26 cellular contexts compared by ENCODE assay signal in the genomic region with DNA sequence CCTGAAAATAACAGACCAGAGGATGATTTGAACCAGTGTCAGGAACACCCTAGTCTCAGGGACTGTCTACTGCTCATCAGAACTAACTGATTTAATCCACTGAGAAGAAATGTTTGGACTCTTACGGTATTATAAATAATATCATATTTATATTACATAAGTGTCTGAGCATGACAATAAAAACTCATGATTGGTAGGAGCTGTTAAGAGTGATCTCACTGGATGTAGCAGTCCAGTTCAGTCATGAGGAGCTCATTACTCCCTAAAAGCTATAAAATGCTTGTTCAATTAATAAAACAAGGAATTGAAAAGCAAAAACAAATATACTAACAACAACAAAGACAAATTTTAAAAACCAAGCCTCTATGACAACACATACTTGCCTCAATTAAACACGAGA.
"Had no signal": no experiment of that assay in that cellular context is flagged by ENCODE, and none has a peak within 500 bp of the region (broad histone marks: within the 10 kb centered on the region; RNA-seq: fewer than 3 reads in every experiment).

No MANE protein-coding gene starts in this region.

- DNase-seq: dermis blood vessel endothelial cell; effector memory CD4-positive, alpha-beta T cell; erythroblast; esophagus squamous epithelium; hypothalamus; immature natural killer cell; islet precursor cell; kidney glomerular epithelial cell; mesendoderm; midbrain; naive thymus-derived CD4-positive, alpha-beta T cell; nephron progenitor cell; nucleus accumbens; sigmoid colon; spleen; stimulated activated CD4-positive, alpha-beta T cell treated with anti-CD3 and anti-CD28 coated beads, Interleukin-4, amount 100 ng/mL, for 4 hours; stimulated activated naive CD8-positive, alpha-beta T cell treated with anti-CD3 and anti-CD28 coated beads, Interleukin-15, Interleukin-2, amounts not matched to agents 100 U/mL and 50 U/mL, for 24 hours; upper lobe of left lung; uterus had no signal

- H3K27ac Mint-ChIP-seq: immature natural killer cell; naive thymus-derived CD4-positive, alpha-beta T cell; nephron progenitor cell; stimulated activated memory B cell treated with anti-CD40 and anti-IgM and Interleukin-4, amounts not matched to agents 10 μg/mL and 1 μg/mL and 100 μg/mL, for 72 hours had no signal

- H3K4me3 ChIP-seq: coronary artery, esophagus squamous epithelium, prostate gland, right atrium auricular region, sigmoid colon, skin epidermis, spleen, thoracic aorta, tibial nerve, upper lobe of left lung, uterus had no signal

- ATAC-seq: naive thymus-derived CD4-positive, alpha-beta T cell; stimulated activated memory B cell treated with anti-CD40 and anti-IgM and Interleukin-4, amounts not matched to agents 10 μg/mL and 1 μg/mL and 100 μg/mL, for 72 hours; stimulated activated naive CD8-positive, alpha-beta T cell treated with anti-CD3 and anti-CD28 coated beads, Interleukin-15, Interleukin-2, amounts not matched to agents 100 U/mL and 50 U/mL, for 24 hours had no signal

- H3K4me3 Mint-ChIP-seq: immature natural killer cell; naive thymus-derived CD4-positive, alpha-beta T cell; nephron progenitor cell; stimulated activated memory B cell treated with anti-CD40 and anti-IgM and Interleukin-4, amounts not matched to agents 10 μg/mL and 1 μg/mL and 100 μg/mL, for 72 hours had no signal

- H3K4me1 ChIP-seq: esophagus squamous epithelium, prostate gland, right atrium auricular region, sigmoid colon, spleen, upper lobe of left lung, uterus had no signal

- H3K27me3 ChIP-seq: right atrium auricular region, sigmoid colon, tibial nerve, upper lobe of left lung, uterus had no signal

- H3K27ac ChIP-seq: coronary artery, esophagus squamous epithelium, prostate gland, right atrium auricular region, sigmoid colon, spleen, thoracic aorta, tibial nerve, upper lobe of left lung, uterus had no signal

- H3K36me3 ChIP-seq: esophagus squamous epithelium, prostate gland, right atrium auricular region, sigmoid colon, spleen, thoracic aorta, tibial nerve, upper lobe of left lung, uterus had no signal

- H3K4me1 Mint-ChIP-seq: immature natural killer cell; nephron progenitor cell; stimulated activated memory B cell treated with anti-CD40 and anti-IgM and Interleukin-4, amounts not matched to agents 10 μg/mL and 1 μg/mL and 100 μg/mL, for 72 hours had no signal

- H3K9me3 Mint-ChIP-seq: stimulated activated memory B cell treated with anti-CD40 and anti-IgM and Interleukin-4, amounts not matched to agents 10 μg/mL and 1 μg/mL and 100 μg/mL, for 72 hours had no signal

- H3K36me3 Mint-ChIP-seq: immature natural killer cell; stimulated activated memory B cell treated with anti-CD40 and anti-IgM and Interleukin-4, amounts not matched to agents 10 μg/mL and 1 μg/mL and 100 μg/mL, for 72 hours had no signal

- H3K9me3 ChIP-seq: esophagus squamous epithelium, prostate gland, sigmoid colon, thoracic aorta, upper lobe of left lung, uterus had no signal
